24 cellular contexts compared by ENCODE assay signal in genomic region chr1:10936998-10937901, GRCh38.
DNase-seq lines count a peak whose midpoint lies in the region; ATAC-seq, FAIRE-seq and TF ChIP-seq lines count a peak whose summit lies in the region.
"Had no signal": no experiment of that assay in that cellular context is flagged by ENCODE, and none has a peak within 500 bp of the region (broad histone marks: within the 10 kb centered on the region; RNA-seq: fewer than 3 reads in every experiment).

No MANE protein-coding gene starts in this region.

- BruUV-seq in Panc1 (replicated peaks; lab: Mats Ljungman, UMichigan): no TSS peak

- intact Hi-C loops in Panc1 (cut with micrococcal nuclease; ENCODE audit: unreplicated experiment): no loop called here
- intact Hi-C loops in naive thymus-derived CD4-positive, alpha-beta T cell (cut with micrococcal nuclease): no loop called here

- ATAC-seq in Panc1 (0 out of 2 replicates have a peak, but pooled peaks have one; percentile 9), GM18870 (IDR thresholded peaks at IDR 0.05; ENCODE audit: unreplicated experiment) (no peak)
- peak; percentile 24 for ATAC-seq in naive thymus-derived CD4-positive, alpha-beta T cell
- ATAC-seq: activated naive CD8-positive, alpha-beta T cell treated with anti-CD3 and anti-CD28 coated beads, Interleukin-2, amount 50 U/mL, for 24 hours; stimulated activated naive CD8-positive, alpha-beta T cell treated with anti-CD3 and anti-CD28 coated beads, Interleukin-15, Interleukin-2, amounts not matched to agents 100 U/mL and 50 U/mL, for 24 hours had no signal

- peaks cover 7% of the 10 kb centered on the region; the same call in 1 of the 2 replicates for H3K4me1 ChIP-seq in Panc1 (ENCODE audit: control insufficient read depth, insufficient read depth, low read length)
- H3K4me1 ChIP-seq in naive thymus-derived CD4-positive, alpha-beta T cell (ENCODE audit: control insufficient read depth in 2 of 2, insufficient read depth in 2 of 2, low read length in 2 of 2): peaks cover 11 to 29% of the 10 kb centered on the region in 2 donors

- CTCF ChIA-PET in Panc1 (lab: Charles Lee): interaction anchor here (0.7 kb wide), 1 partner anchor 422 kb away, joined by 14 read pairs; no protein-coding TSS in a partner anchor
- CTCF ChIA-PET in naive thymus-derived CD4-positive, alpha-beta T cell (lab: Charles Lee): interaction anchor here (0.6 to 1.8 kb wide), 5 partner anchors 20 to 1856 kb away, joined by 4 to 5 read pairs (median 4); no protein-coding TSS in a partner anchor

- no peaks in the 10 kb centered on the region for H3K27me3 ChIP-seq in Panc1 (ENCODE audit: control insufficient read depth, insufficient read depth, low read length)
- peaks cover 0 to 3% of the 10 kb centered on the region in 2 donors for H3K27me3 ChIP-seq in naive thymus-derived CD4-positive, alpha-beta T cell (ENCODE audit: control insufficient read depth in 2 of 2, insufficient read depth in 2 of 2, low read length in 2 of 2)
- H3K27me3 ChIP-seq: MG63, thyroid gland had no signal

- H3K4me1 Mint-ChIP-seq in naive thymus-derived CD4-positive, alpha-beta T cell: peaks cover 16 to 50% (median 33%) of the 10 kb centered on the region in 7 donors

- FAIRE-seq in GM12892 (lab: Jason Lieb, UNC): no peak
- FAIRE-seq: frontal cortex, TTC549 had no signal

- no peak overlapping the region for H3K27ac Mint-ChIP-seq in naive thymus-derived CD4-positive, alpha-beta T cell
- H3K27ac Mint-ChIP-seq: activated naive CD8-positive, alpha-beta T cell treated with anti-CD3 and anti-CD28 coated beads, Interleukin-2, amount 50 U/mL, for 24 hours; CD8-positive, alpha-beta memory T cell had no signal

- H3K27me3 Mint-ChIP-seq in naive thymus-derived CD4-positive, alpha-beta T cell: peaks cover 0 to 58% (median 0%) of the 10 kb centered on the region in 5 donors

- TF ChIP-seq CTCF in Panc1 (IDR thresholded peaks at IDR 0.05): no peak

- in situ Hi-C loops in Panc1 (cut with HindIII; ENCODE audit: low pct_unique_long_range_greater_than_20kb, low sequenced_read_pairs): no loop called here

- no peak overlapping the region for H3K27ac ChIP-seq in Panc1 (ENCODE audit: low read length)
- H3K27ac ChIP-seq in naive thymus-derived CD4-positive, alpha-beta T cell (ENCODE audit: low read depth, low read length): no peak overlapping the region
- H3K27ac ChIP-seq: thyroid gland had no signal

- no peaks in the 10 kb centered on the region for H3K36me3 Mint-ChIP-seq in naive thymus-derived CD4-positive, alpha-beta T cell
- H3K36me3 Mint-ChIP-seq: CD8-positive, alpha-beta memory T cell had no signal

- no peak overlapping the region for H3K4me3 ChIP-seq in Panc1 (ENCODE audit: low read depth in 2 of 2, low read length in 2 of 2)
- H3K4me3 ChIP-seq in naive thymus-derived CD4-positive, alpha-beta T cell (ENCODE audit: low read length): no peak overlapping the region
- H3K4me3 ChIP-seq: lung, MG63, smooth muscle cell, thyroid gland had no signal

- H3K9me3 ChIP-seq in Panc1 (ENCODE audit: control insufficient read depth, insufficient read depth, low read depth, low read length): no peaks in the 10 kb centered on the region
- H3K9me3 ChIP-seq in naive thymus-derived CD4-positive, alpha-beta T cell (ENCODE audit: control insufficient read depth in 2 of 3, low read length in 3 of 3): no peaks in the 10 kb centered on the region
- H3K9me3 ChIP-seq: MG63, thyroid gland had no signal

- peaks cover 0 to 4% (median 0%) of the 10 kb centered on the region in 11 donors for H3K9me3 Mint-ChIP-seq in naive thymus-derived CD4-positive, alpha-beta T cell
- H3K9me3 Mint-ChIP-seq: activated naive CD8-positive, alpha-beta T cell treated with anti-CD3 and anti-CD28 coated beads, Interleukin-2, amount 50 U/mL, for 24 hours; CD8-positive, alpha-beta memory T cell had no signal

- POLR2A ChIA-PET in Panc1 (lab: Charles Lee): interaction anchor here (0.6 kb wide), 3 partner anchors 176 to 309 kb away, joined by 4 to 7 read pairs (median 5); no protein-coding TSS in a partner anchor
- POLR2A ChIA-PET in naive thymus-derived CD4-positive, alpha-beta T cell (lab: Charles Lee): interaction anchor here (0.6 to 0.8 kb wide), 2 partner anchors 1295 to 1748 kb away, joined by 3 read pairs; no protein-coding TSS in a partner anchor

- TF ChIP-seq POLR2A in GM12892 (IDR thresholded peaks at IDR 0.05; ENCODE audit: low read depth, low read length): no peak

- H3K4me3 Mint-ChIP-seq in naive thymus-derived CD4-positive, alpha-beta T cell: peak overlapping the region in 3 of 10 donors; percentile 23 to 54 (median 41)
- H3K4me3 Mint-ChIP-seq: activated naive CD8-positive, alpha-beta T cell treated with anti-CD3 and anti-CD28 coated beads, Interleukin-2, amount 50 U/mL, for 24 hours; CD8-positive, alpha-beta memory T cell had no signal

- DNase-seq in COLO668 (lab: John Stamatoyannopoulos, UW; ENCODE audit: unreplicated experiment): peak; percentile 60
- peak; percentile 26 for DNase-seq in GM12892 (ENCODE audit: insufficient read length)
- DNase-seq in Panc1 (ENCODE audit: low read depth, low spot score): no peak
- peak in 2 of 9 donors; percentile 13 to 27 for DNase-seq in naive thymus-derived CD4-positive, alpha-beta T cell
- DNase-seq in NCI-H1436 treated with DMSO at 0.1 percent for 48 hours (lab: John Stamatoyannopoulos, UW): no peak
- no peak for DNase-seq in globus pallidus (ENCODE audit: low spot score)
- no peak for DNase-seq in stimulated activated CD4-positive, alpha-beta T cell treated with anti-CD3 and anti-CD28 coated beads, Interleukin-2, amount 100 ng/mL, for 48 hours
- DNase-seq: activated naive CD8-positive, alpha-beta T cell treated with anti-CD3 and anti-CD28 coated beads, Interleukin-2, amount 50 U/mL, for 24 hours; cerebellar nuclear complex; erythroblast; hypothalamus; IMR-90; MG63; NCI-H774; nucleus accumbens; stimulated activated CD4-positive, alpha-beta T cell treated with anti-CD3 and anti-CD28 coated beads, Interleukin-4, amount 100 ng/mL, for 1 hour; stimulated activated naive CD8-positive, alpha-beta T cell treated with anti-CD3 and anti-CD28 coated beads, Interleukin-15, Interleukin-2, amounts not matched to agents 100 U/mL and 50 U/mL, for 24 hours; thyroid gland had no signal

- H3K36me3 ChIP-seq in Panc1 (ENCODE audit: control insufficient read depth, insufficient read depth, low read length): no peaks in the 10 kb centered on the region
- no peaks in the 10 kb centered on the region for H3K36me3 ChIP-seq in naive thymus-derived CD4-positive, alpha-beta T cell (ENCODE audit: control insufficient read depth in 2 of 3, insufficient read depth in 3 of 3, low read length in 3 of 3)
- H3K36me3 ChIP-seq: MG63, thyroid gland had no signal

Comparison
In these comparisons a context has a peak if more than half of its experiments do, and no peak if none do; other contexts are left out.
1. DNase-seq: peak in COLO668 (single experiment) and GM12892 (single experiment); none in Panc1 (single experiment), NCI-H1436 treated with DMSO at 0.1 percent for 48 hours (single experiment), globus pallidus (single experiment) and stimulated activated CD4-positive, alpha-beta T cell treated with anti-CD3 and anti-CD28 coated beads, Interleukin-2, amount 100 ng/mL, for 48 hours (0 of 2).